ENCODE assay signal across 18 cellular contexts in the genomic region with DNA sequence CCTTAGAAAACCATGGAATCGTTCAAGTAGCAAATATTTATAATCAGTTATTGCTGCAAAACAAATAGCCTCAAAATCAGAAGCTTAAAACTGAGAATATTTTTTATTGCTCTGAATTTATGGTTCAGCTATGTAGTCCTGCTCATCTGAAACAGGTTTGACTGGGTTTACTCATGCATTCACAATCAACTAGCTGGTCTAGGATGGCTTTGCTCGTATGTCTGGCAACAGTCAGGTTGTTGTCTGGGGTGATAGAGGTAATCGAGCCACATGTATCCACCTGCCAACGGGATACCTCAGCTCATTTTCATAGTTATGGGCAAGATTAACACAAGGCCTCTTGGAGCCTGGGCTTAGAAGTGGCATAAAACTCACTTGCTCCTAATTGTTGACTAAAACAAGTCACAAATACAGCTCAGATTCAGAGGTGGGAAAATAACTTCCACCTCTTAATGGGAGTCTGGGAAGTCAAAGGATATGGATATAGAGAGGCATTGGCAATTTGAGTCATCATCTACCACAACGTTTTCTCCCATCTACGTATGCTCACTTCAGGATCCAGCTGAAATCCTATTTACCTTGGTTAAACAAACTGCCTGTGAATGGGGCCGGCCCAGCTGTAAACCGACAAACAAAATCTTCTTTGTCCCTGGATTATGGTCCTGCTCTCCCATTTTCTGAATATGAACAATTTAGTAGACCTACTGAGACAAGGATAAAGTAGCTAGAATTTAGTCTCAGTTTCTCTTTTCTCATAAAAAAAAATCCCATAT. TPM values are rescaled to one million over a fixed set of nuclear protein-coding genes. Genes with fewer than 3 reads are reported as not detected.
DNase-seq lines count a peak whose midpoint lies in the region; ATAC-seq and TF ChIP-seq lines count a peak whose summit lies in the region.
"Had no signal": no experiment of that assay in that cellular context is flagged by ENCODE, and none has a peak within 500 bp of the region (broad histone marks: within the 10 kb centered on the region; RNA-seq: fewer than 3 reads in every experiment).

No MANE protein-coding gene starts in this region.

- H3K4me2 ChIP-seq in hepatocyte = no peak overlapping the region
- no peak overlapping the region for H3K4me2 ChIP-seq in osteoblast (ENCODE audit: insufficient read depth, low read length)

- H3K27ac ChIP-seq in hepatocyte (peak overlapping the region; percentile 77), osteoblast (ENCODE audit: low read depth, low read length) (no peak overlapping the region)
- H3K27ac ChIP-seq: skin epidermis, vagina had no signal

- no peaks in the 10 kb centered on the region for H3K36me3 Mint-ChIP-seq in WTC11
- H3K36me3 Mint-ChIP-seq: naive thymus-derived CD8-positive, alpha-beta T cell had no signal

- H3K27me3 ChIP-seq in hepatocyte (no peaks in the 10 kb centered on the region), osteoblast (ENCODE audit: insufficient read depth, low read length) (no peaks in the 10 kb centered on the region)
- H3K27me3 ChIP-seq: vagina had no signal

- WGBS in hepatocyte (ENCODE audit: low lambda C conversion rate, missing lambda C conversion rate) = 68% methylated on average over 8 of the region's 8 CpGs

- POLR2A ChIA-PET in WTC11 (lab: Charles Lee) = no interaction called here

- H3K79me2 ChIP-seq in hepatocyte = no peaks in the 10 kb centered on the region
- no peaks in the 10 kb centered on the region for H3K79me2 ChIP-seq in osteoblast (ENCODE audit: insufficient read depth, low read length)

- 0 out of 2 replicates have a peak, but pooled peaks cover 2% of the 10 kb centered on the region for H3K4me1 Mint-ChIP-seq in WTC11
- H3K4me1 Mint-ChIP-seq: immature natural killer cell had no signal

- no peaks in the 10 kb centered on the region for H3K9me2 ChIP-seq in hepatocyte (replicated peaks; ENCODE audit: insufficient read depth)

- ATAC-seq in WTC11 (no peak; the same call in 1 of the 2 replicates), HG03045 (IDR thresholded peaks at IDR 0.05; ENCODE audit: unreplicated experiment) (no peak)
- ATAC-seq: naive thymus-derived CD8-positive, alpha-beta T cell had no signal

- H4K20me1 ChIP-seq in hepatocyte (ENCODE audit: insufficient read depth, poor library complexity, severe bottlenecking) (no peaks in the 10 kb centered on the region), osteoblast (ENCODE audit: insufficient read depth, low read length) (no peaks in the 10 kb centered on the region)

- H3K36me3 ChIP-seq in hepatocyte (replicated peaks; ENCODE audit: insufficient read depth, low read depth) (no peaks in the 10 kb centered on the region), osteoblast (ENCODE audit: insufficient read depth, low read length) (no peaks in the 10 kb centered on the region)
- H3K36me3 ChIP-seq: HAP-1, vagina had no signal

- H3K4me3 Mint-ChIP-seq in WTC11 = no peak overlapping the region
- H3K4me3 Mint-ChIP-seq: CD4-positive, alpha-beta T cell; immature natural killer cell; naive thymus-derived CD8-positive, alpha-beta T cell had no signal

- peak; percentile 55 for DNase-seq in COLO668 (lab: John Stamatoyannopoulos, UW; ENCODE audit: unreplicated experiment)
- peak; percentile 48 for DNase-seq in HT-29 (ENCODE audit: low spot score)
- DNase-seq in NCI-H748 treated with DMSO at 0.1 percent for 48 hours (lab: John Stamatoyannopoulos, UW) = peak; percentile 87
- peak; percentile 53 for DNase-seq in hepatocyte (ENCODE audit: low spot score)
- DNase-seq in posterior cingulate gyrus = no peak
- DNase-seq in WTC11 (ENCODE audit: low spot score) = no peak
- DNase-seq in osteoblast (ENCODE audit: insufficient read length, low spot score, missing footprints) = no peak
- DNase-seq: CD4-positive, alpha-beta T cell; immature natural killer cell; KBM-7; naive thymus-derived CD8-positive, alpha-beta T cell; stimulated activated CD4-positive, alpha-beta T cell treated with anti-CD3 and anti-CD28 coated beads, Interleukin-4, amount 100 ng/mL, for 24 hours; T1000 had no signal

- H3K4me1 ChIP-seq in hepatocyte (ENCODE audit: insufficient read depth) (no peaks in the 10 kb centered on the region), osteoblast (ENCODE audit: insufficient read depth, low read length) (peaks cover 3% of the 10 kb centered on the region)
- H3K4me1 ChIP-seq: HAP-1, vagina had no signal

- H3K27me3 Mint-ChIP-seq in WTC11 (ENCODE audit: low read depth) = no peaks in the 10 kb centered on the region

- intact Hi-C loops in posterior cingulate gyrus (cut with DNase I) = no loop called here

- no peaks in the 10 kb centered on the region for H3K9me3 Mint-ChIP-seq in WTC11
- H3K9me3 Mint-ChIP-seq: activated T-helper 2 cell treated with anti-CD3 and anti-CD28 coated beads, Interferon-gamma antibody, Interleukin-2, Interleukin-4, amounts not matched to agents 10 μg/mL and 5 μg/mL and 100 μg/mL, durations not matched to agents 14 hours and 24 hours and 36 hours; naive thymus-derived CD8-positive, alpha-beta T cell had no signal

- H3K9me3 ChIP-seq in hepatocyte (ENCODE audit: low read depth) (no peaks in the 10 kb centered on the region), osteoblast (ENCODE audit: low read depth, low read length) (no peaks in the 10 kb centered on the region)
- H3K9me3 ChIP-seq: HAP-1, vagina had no signal

- H2AFZ ChIP-seq in hepatocyte = no peak overlapping the region
- H2AFZ ChIP-seq in osteoblast (ENCODE audit: low read length) = no peak overlapping the region

- TF ChIP-seq CTCF in hepatocyte (IDR thresholded peaks at IDR 0.05; ENCODE audit: poor library complexity) (no peak), WTC11 (IDR thresholded peaks at IDR 0.05) (no peak), osteoblast (IDR thresholded peaks at IDR 0.05; ENCODE audit: extremely low read depth, low read depth, low read length) (no peak)

- CTCF ChIA-PET in WTC11 (lab: Charles Lee) = interaction anchor here (1.4 kb wide), 1 partner anchor 54 kb away, joined by 4 read pairs; no protein-coding TSS in a partner anchor

- H3K27ac Mint-ChIP-seq in WTC11 = no peak overlapping the region
- H3K27ac Mint-ChIP-seq: activated T-helper 2 cell treated with anti-CD3 and anti-CD28 coated beads, Interferon-gamma antibody, Interleukin-2, Interleukin-4, amounts not matched to agents 10 μg/mL and 5 μg/mL and 100 μg/mL, durations not matched to agents 14 hours and 24 hours and 36 hours; CD4-positive, alpha-beta T cell; immature natural killer cell; naive thymus-derived CD8-positive, alpha-beta T cell had no signal

- H3K4me3 ChIP-seq in hepatocyte = no peak overlapping the region
- H3K4me3 ChIP-seq in osteoblast (ENCODE audit: insufficient read depth, low read length) = no peak overlapping the region
- H3K4me3 ChIP-seq: HAP-1, skin epidermis, vagina had no signal

TF ChIP-seq in WTC11, 78 proteins besides CTCF, POLR2A, EP300 and RAD21 (continues in another document):
- TF ChIP-seq HMGA2 (CRISPR knock-in tag; IDR thresholded peaks at IDR 0.05) = no peak
- TF ChIP-seq, protein P1, sequence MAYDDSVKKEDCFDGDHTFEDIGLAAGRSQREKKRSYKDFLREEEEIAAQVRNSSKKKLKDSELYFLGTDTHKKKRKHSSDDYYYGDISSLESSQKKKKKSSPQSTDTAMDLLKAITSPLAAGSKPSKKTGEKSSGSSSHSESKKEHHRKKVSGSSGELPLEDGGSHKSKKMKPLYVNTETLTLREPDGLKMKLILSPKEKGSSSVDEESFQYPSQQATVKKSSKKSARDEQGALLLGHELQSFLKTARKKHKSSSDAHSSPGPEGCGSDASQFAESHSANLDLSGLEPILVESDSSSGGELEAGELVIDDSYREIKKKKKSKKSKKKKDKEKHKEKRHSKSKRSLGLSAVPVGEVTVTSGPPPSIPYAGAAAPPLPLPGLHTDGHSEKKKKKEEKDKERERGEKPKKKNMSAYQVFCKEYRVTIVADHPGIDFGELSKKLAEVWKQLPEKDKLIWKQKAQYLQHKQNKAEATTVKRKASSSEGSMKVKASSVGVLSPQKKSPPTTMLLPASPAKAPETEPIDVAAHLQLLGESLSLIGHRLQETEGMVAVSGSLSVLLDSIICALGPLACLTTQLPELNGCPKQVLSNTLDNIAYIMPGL (CRISPR knock-in tag; IDR thresholded peaks at IDR 0.05) = no peak
- TF ChIP-seq IRF1 (CRISPR knock-in tag; IDR thresholded peaks at IDR 0.05) = no peak
- TF ChIP-seq SMAD3 (CRISPR knock-in tag; IDR thresholded peaks at IDR 0.05; ENCODE audit: borderline replicate concordance) = no peak
- TF ChIP-seq SMAD4 (CRISPR knock-in tag; IDR thresholded peaks at IDR 0.05) = no peak
- TF ChIP-seq ZNF219 (CRISPR knock-in tag; IDR thresholded peaks at IDR 0.05; ENCODE audit: borderline replicate concordance) = no peak
- no peak for TF ChIP-seq USF2 (CRISPR knock-in tag; IDR thresholded peaks at IDR 0.05)

RNA-seq across cellular contexts. Expression of gene TENT5A, which starts 54.5 kb away (rescaled TPM):
- total RNA-seq in HT-29 (2014; rRNA removed; shearing (Covaris generic)) = 2.6 and 3.9 TPM in 2 replicates
- 87.4 and 101 TPM in 2 replicates for total RNA-seq in hepatocyte
- polyA plus RNA-seq in hepatocyte = 79.6 and 90.7 TPM in 2 replicates
- 3.2 to 4.4 TPM (median 4.2 TPM) in 3 replicates for total RNA-seq in WTC11 (2021)
- total RNA-seq in osteoblast = 79.6 and 82.9 TPM in 2 replicates

Comparison
In these comparisons a context has a peak if more than half of its experiments do, and no peak if none do; other contexts are left out.
1. DNase-seq: peak in COLO668 (single experiment), HT-29 (single experiment), NCI-H748 treated with DMSO at 0.1 percent for 48 hours (single experiment) and hepatocyte (single experiment); none in posterior cingulate gyrus (0 of 10), WTC11 (single experiment) and osteoblast (single experiment).
2. RNA of gene TENT5A, which starts 54.5 kb away (total RNA-seq): 87.4 to 101 TPM in hepatocyte and 79.6 to 82.9 TPM in osteoblast; 2.6 to 3.9 TPM in HT-29 and 3.2 to 4.4 TPM in WTC11; every median in the first group is over 10 times any median in the second.